ENCODE assay signal across 8 cellular contexts in the genomic region with DNA sequence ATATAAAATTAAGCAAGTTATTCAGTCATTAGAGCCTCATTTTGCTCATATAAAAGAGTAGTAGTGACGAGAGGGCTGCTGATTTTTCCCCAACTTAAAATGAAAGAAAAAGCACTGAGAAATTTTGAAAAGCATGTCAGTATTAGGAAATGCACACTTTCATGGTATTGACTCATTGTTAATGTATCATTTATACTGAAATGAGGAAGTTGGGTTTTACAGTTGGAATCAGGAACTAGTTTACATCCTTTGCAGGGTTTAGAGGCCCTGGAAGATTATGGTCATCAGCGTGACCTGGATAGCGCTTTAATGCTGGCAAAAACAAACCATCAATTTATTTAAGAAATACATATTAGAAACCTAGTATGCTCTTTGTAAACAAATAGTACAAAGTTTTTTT.
DNase-seq lines count a peak whose midpoint lies in the region; ATAC-seq and TF ChIP-seq lines count a peak whose summit lies in the region.

No MANE protein-coding gene starts in this region.

- H3K4me1 ChIP-seq in breast epithelium (no peaks in the 10 kb centered on the region), spleen (peaks cover 10 to 32% (median 14%) of the 10 kb centered on the region in 6 donors)
- no peaks in the 10 kb centered on the region for H3K4me1 ChIP-seq in CD8-positive, alpha-beta memory T cell (ENCODE audit: insufficient read depth, low read length)

- H3K27me3 ChIP-seq in breast epithelium = no peaks in the 10 kb centered on the region
- no peaks in the 10 kb centered on the region for H3K27me3 ChIP-seq in spleen (replicated peaks in 1 of 7)
- H3K27me3 ChIP-seq in CD8-positive, alpha-beta memory T cell (ENCODE audit: insufficient read depth, low read length, poor library complexity, severe bottlenecking) = no peaks in the 10 kb centered on the region

- peak; percentile 50 for ATAC-seq in HG03139 (IDR thresholded peaks at IDR 0.05; ENCODE audit: unreplicated experiment)

- peak overlapping the region; percentile 35 for H3K27ac Mint-ChIP-seq in MCF 10A (ENCODE audit: low read depth, unreplicated experiment)
- H3K27ac Mint-ChIP-seq in CD8-positive, alpha-beta memory T cell = peak overlapping the region in 1 of 8 donors; percentile 29

- TF ChIP-seq CTCF in MCF 10A (IDR thresholded peaks at IDR 0.05; ENCODE audit: unreplicated experiment) = no peak
- no peak for TF ChIP-seq CTCF in breast epithelium (IDR thresholded peaks at IDR 0.05)
- no peak for TF ChIP-seq CTCF in WI38 (IDR thresholded peaks at IDR 0.05; ENCODE audit: low read depth, low read length)
- no peak for TF ChIP-seq CTCF in spleen (IDR thresholded peaks at IDR 0.05 in 8 of 11, conservative IDR thresholded peaks at IDR 0.05 in 3 of 11)

- peaks cover 27% of the 10 kb centered on the region for H3K4me1 Mint-ChIP-seq in MCF 10A (ENCODE audit: insufficient read depth, unreplicated experiment)
- peaks cover 5 to 20% (median 17%) of the 10 kb centered on the region in 3 donors for H3K4me1 Mint-ChIP-seq in CD8-positive, alpha-beta memory T cell

- H3K27me3 Mint-ChIP-seq in MCF 10A (ENCODE audit: insufficient read depth, unreplicated experiment) = no peaks in the 10 kb centered on the region
- no peaks in the 10 kb centered on the region for H3K27me3 Mint-ChIP-seq in CD8-positive, alpha-beta memory T cell

- H3K9me3 Mint-ChIP-seq in MCF 10A (ENCODE audit: unreplicated experiment) = no peaks in the 10 kb centered on the region
- no peaks in the 10 kb centered on the region for H3K9me3 Mint-ChIP-seq in CD8-positive, alpha-beta memory T cell

- H3K27ac ChIP-seq in breast epithelium (peak overlapping the region in 1 of 2 donors; percentile 2), spleen (peak overlapping the region in 6 of 8 donors; percentile 8 to 76 (median 62))
- H3K27ac ChIP-seq in CD8-positive, alpha-beta memory T cell (ENCODE audit: low read depth, low read length) = no peak overlapping the region

- DNase-seq in MCF 10A (ENCODE audit: unreplicated experiment) (no peak), breast epithelium (ENCODE audit: low spot score in 2 of 2) (no peak), spleen (no peak), LoVo (ENCODE audit: low spot score) (no peak), D341Med (ENCODE audit: low spot score) (no peak)
- no peak for DNase-seq in CD8-positive, alpha-beta memory T cell

- H3K36me3 ChIP-seq in breast epithelium = no peaks in the 10 kb centered on the region
- H3K36me3 ChIP-seq in spleen = no peaks in the 10 kb centered on the region
- H3K36me3 ChIP-seq in CD8-positive, alpha-beta memory T cell (ENCODE audit: insufficient read depth, low read length) = no peaks in the 10 kb centered on the region

- no peak overlapping the region for H3K4me3 Mint-ChIP-seq in MCF 10A (ENCODE audit: unreplicated experiment)
- no peak overlapping the region for H3K4me3 Mint-ChIP-seq in CD8-positive, alpha-beta memory T cell

- POLR2A ChIA-PET in MCF 10A (lab: Yijun Ruan, JAX) = interaction anchor here (0.5 to 1.2 kb wide), 3 partner anchors 121 to 159 kb away, joined by 3 read pairs; no protein-coding TSS in a partner anchor
- POLR2A ChIA-PET in CD8-positive, alpha-beta memory T cell (lab: Charles Lee) = no interaction called here

- H3K9me3 ChIP-seq in breast epithelium (no peaks in the 10 kb centered on the region), spleen (no peaks in the 10 kb centered on the region)
- H3K9me3 ChIP-seq in CD8-positive, alpha-beta memory T cell (ENCODE audit: low read length) = no peaks in the 10 kb centered on the region

- 22 to 38% (median 28%) methylated on average over 3 of the region's 3 CpGs for WGBS in spleen, 5 donors

- CTCF ChIA-PET in MCF 10A (lab: Yijun Ruan, JAX) = interaction anchor here (0.9 to 1.2 kb wide), 3 partner anchors 186 to 196 kb away, joined by 3 to 4 read pairs (median 4); no protein-coding TSS in a partner anchor
- CTCF ChIA-PET in CD8-positive, alpha-beta memory T cell (lab: Charles Lee) = no interaction called here

- H3K36me3 Mint-ChIP-seq in MCF 10A (ENCODE audit: insufficient read depth, unreplicated experiment) = no peaks in the 10 kb centered on the region
- H3K36me3 Mint-ChIP-seq in CD8-positive, alpha-beta memory T cell = no peaks in the 10 kb centered on the region

- no TSS peak for BruUV-seq in MCF 10A (replicated peaks; lab: Mats Ljungman, UMichigan)

- intact Hi-C loops in MCF 10A (cut with micrococcal nuclease) (no loop called here), breast epithelium (cut with DNase I; ENCODE audit: low total_unique reads) (no loop called here), spleen (cut with DNase I; ENCODE audit: low total_unique reads) (no loop called here)

- TF ChIP-seq POLR2A in breast epithelium (IDR thresholded peaks at IDR 0.05) = no peak
- no peak for TF ChIP-seq POLR2A in spleen (IDR thresholded peaks at IDR 0.05)

- H3K4me3 ChIP-seq in breast epithelium (no peak overlapping the region), WI38 (ENCODE audit: low read depth, low read length) (peak overlapping the region; percentile 46), spleen (peak overlapping the region in 1 of 8 donors; percentile 4)
- no peak overlapping the region for H3K4me3 ChIP-seq in CD8-positive, alpha-beta memory T cell (ENCODE audit: low read length)
